In genomic region chr19:11479470-11480080, GRCh38 we compare ENCODE assay signal across 1 cellular context.
TF ChIP-seq lines count a peak whose summit lies in the region.

No MANE protein-coding gene starts in this region.

TF ChIP-seq in K562, 482 proteins besides CTCF, POLR2A, EP300 and RAD21 (continued from another document):
- TF ChIP-seq MGA (IDR thresholded peaks at IDR 0.05) (no peak), TGIF2 (CRISPR knock-in tag; IDR thresholded peaks at IDR 0.05) (0 out of 2 replicates have a peak, but pooled peaks have one; percentile 65), POLR2G (IDR thresholded peaks at IDR 0.05; ENCODE audit: low read depth, low read length) (no peak), RCOR1 (IDR thresholded peaks at IDR 0.05; ENCODE audit: borderline replicate concordance in 1 of 2, low read depth in 2 of 2, low read length in 2 of 2) (peak in 1 of 2 experiments; percentile 83; a peak in 2 of 4 replicates), DMBX1 (CRISPR knock-in tag; IDR thresholded peaks at IDR 0.05; ENCODE audit: borderline replicate concordance) (peak; percentile 63; the same call in 1 of the 2 replicates), JUNB (CRISPR knock-in tag; conservative IDR thresholded peaks at IDR 0.05) (no peak), REST (CRISPR knock-in tag; IDR thresholded peaks at IDR 0.05; ENCODE audit: low read depth) (peak; percentile 99), IRF9 (tag; IDR thresholded peaks at IDR 0.05) (no peak), NEUROD1 (IDR thresholded peaks at IDR 0.05; ENCODE audit: borderline replicate concordance, low read depth, low read length, partially characterized antibody) (peak; percentile 23), ETS1 (conservative IDR thresholded peaks at IDR 0.05; ENCODE audit: control insufficient read depth, low read depth, low read length) (peak; percentile 88; the same call in 1 of the 2 replicates), YY1 (IDR thresholded peaks at IDR 0.05; ENCODE audit: borderline replicate concordance in 1 of 3, control insufficient read depth in 1 of 3, extremely low read depth in 1 of 3, insufficient read depth in 3 of 3, insufficient read length in 1 of 3, insufficient replicate concordance in 2 of 3, low read depth in 1 of 3, low read length in 2 of 3) (peak in 1 of 3 experiments; percentile 46), SOX6 (IDR thresholded peaks at IDR 0.05) (0 out of 2 replicates have a peak, but pooled peaks have one; percentile 5), ZNF740 (CRISPR knock-in tag; IDR thresholded peaks at IDR 0.05) (peak; percentile 67; the same call in 1 of the 2 replicates), ZNF740 (tag; IDR thresholded peaks at IDR 0.05) (no peak), ZFP36 (IDR thresholded peaks at IDR 0.05; ENCODE audit: low read depth, low read length, partially characterized antibody) (peak; percentile 77), CCNT2 (IDR thresholded peaks at IDR 0.05; ENCODE audit: borderline replicate concordance, extremely low read depth, insufficient read length, low read depth, low read length) (peak; percentile 88), STAG1 (CRISPR knock-in tag; IDR thresholded peaks at IDR 0.05; ENCODE audit: borderline replicate concordance) (peak; percentile 39; the same call in 1 of the 2 replicates), VEZF1 (CRISPR knock-in tag; IDR thresholded peaks at IDR 0.05) (peak; percentile 85), CTBP1 (IDR thresholded peaks at IDR 0.05; ENCODE audit: borderline replicate concordance) (peak; percentile 84), NR4A1 (CRISPR knock-in tag; IDR thresholded peaks at IDR 0.05) (no peak), NR4A1 (tag; IDR thresholded peaks at IDR 0.05) (no peak), NRF1 (conservative IDR thresholded peaks at IDR 0.05 in 1 of 2, IDR thresholded peaks at IDR 0.05 in 1 of 2) (peak; percentile 64 to 68; a peak in 3 of 4 replicates), HCFC1 (IDR thresholded peaks at IDR 0.05; ENCODE audit: low read depth, low read length) (peak; percentile 38; the same call in 1 of the 2 replicates), PML (IDR thresholded peaks at IDR 0.05; ENCODE audit: low read length) (no peak), SMARCA4 (IDR thresholded peaks at IDR 0.05) (no peak), E2F6 (IDR thresholded peaks at IDR 0.05; ENCODE audit: borderline replicate concordance in 1 of 2, extremely low read depth in 1 of 2, insufficient read depth in 1 of 2, insufficient read length in 1 of 2, low read depth in 1 of 2, low read length in 1 of 2, poor library complexity in 1 of 2, severe bottlenecking in 1 of 2) (peak; percentile 14 to 84), UBTF (IDR thresholded peaks at IDR 0.05; ENCODE audit: borderline replicate concordance in 1 of 2, low read depth in 2 of 2, low read length in 2 of 2) (no peak)
